ENCODE assay signal across 8 cellular contexts in genomic region chr7:47819054-47819920, GRCh38.
A peak's percentile ranks its signal among the peaks of the same experiment; 100 is the strongest.
DNase-seq lines count a peak whose midpoint lies in the region; ATAC-seq, FAIRE-seq and TF ChIP-seq lines count a peak whose summit lies in the region.

No MANE protein-coding gene starts in this region.

- H3K79me2 ChIP-seq in Karpas-422 (ENCODE audit: low read length) (no peaks in the 10 kb centered on the region), K562 (ENCODE audit: control insufficient read depth, insufficient read depth, low read length) (no peaks in the 10 kb centered on the region)

- intact Hi-C loops in K562 (cut with micrococcal nuclease), result loop anchor here (1.0 to 10.0 kb wide), 3 partner anchors 384 to 553 kb away; no protein-coding TSS in a partner anchor
- intact Hi-C loops in spleen (cut with DNase I; ENCODE audit: low total_unique reads), result loop anchor here (5.0 kb wide), 1 partner anchor 552 kb away; no protein-coding TSS in a partner anchor

- BruUV-seq in K562 (replicated peaks; lab: Mats Ljungman, UMichigan), result no TSS peak

- in situ Hi-C loops in K562 (cut with MboI), result no loop called here

- H3K9me2 ChIP-seq in Karpas-422 (replicated peaks; ENCODE audit: insufficient read depth, low read length), result no peaks in the 10 kb centered on the region

- H3K9ac ChIP-seq in Karpas-422 (ENCODE audit: low read length) (no peak overlapping the region), K562 (ENCODE audit: insufficient read depth in 1 of 2, low read depth in 2 of 2, low read length in 2 of 2) (no peak overlapping the region)

- WGBS in K562 (ENCODE audit: insufficient coverage, low coverage, missing lambda C conversion rate), result 2% methylated on average over 6 of the region's 6 CpGs
- WGBS in spleen, 5 donors, result 61 to 71% (median 67%) methylated on average over 6 of the region's 6 CpGs

- TF ChIP-seq POLR2A in K562 (conservative IDR thresholded peaks at IDR 0.05) (no peak), spleen (IDR thresholded peaks at IDR 0.05) (no peak)

- peak; percentile 84 for ATAC-seq in K562
- no peak for ATAC-seq in HG03135 (IDR thresholded peaks at IDR 0.05; ENCODE audit: unreplicated experiment)

- no peaks in the 10 kb centered on the region for H3K9me3 ChIP-seq in Karpas-422 (ENCODE audit: low read length)
- H3K9me3 ChIP-seq in SJSA1 (replicated peaks), result no peaks in the 10 kb centered on the region
- H3K9me3 ChIP-seq in K562 (replicated peaks; ENCODE audit: control insufficient read depth, insufficient read depth, low read depth, low read length), result no peaks in the 10 kb centered on the region
- no peaks in the 10 kb centered on the region for H3K9me3 ChIP-seq in spleen

- FAIRE-seq in K562 (lab: Jason Lieb, UNC), result peak; percentile 94

- TF ChIP-seq CTCF in K562 (IDR thresholded peaks at IDR 0.05 in 2 of 3, conservative IDR thresholded peaks at IDR 0.05 in 1 of 3; ENCODE audit: insufficient read depth in 2 of 3, low read depth in 1 of 3, low read length in 3 of 3) (peak; percentile 75 to 92 (median 87)), spleen (IDR thresholded peaks at IDR 0.05 in 8 of 11, conservative IDR thresholded peaks at IDR 0.05 in 3 of 11) (peak; percentile 82 to 97 (median 90))

- H3K4me3 ChIP-seq in Karpas-422 (ENCODE audit: low read length) (no peak overlapping the region), SJSA1 (no peak overlapping the region), K562 (no peak overlapping the region), spleen (no peak overlapping the region)

- no peaks in the 10 kb centered on the region for H3K36me3 ChIP-seq in Karpas-422 (ENCODE audit: insufficient read depth, low read length)
- no peaks in the 10 kb centered on the region for H3K36me3 ChIP-seq in SJSA1
- H3K36me3 ChIP-seq in K562 (ENCODE audit: control insufficient read depth, insufficient read depth, low read length), result no peaks in the 10 kb centered on the region
- H3K36me3 ChIP-seq in spleen, result no peaks in the 10 kb centered on the region

- peak in 5 of 6 experiments; percentile 0 to 13 (median 3) for DNase-seq in stimulated activated naive CD4-positive, alpha-beta T cell (lab: John Stamatoyannopoulos, UW)
- DNase-seq in stimulated activated naive CD4-positive, alpha-beta T cell treated with Interleukin-2 at 50 U/mL for 16 hours (lab: John Stamatoyannopoulos, UW), result no peak
- DNase-seq in Karpas-422 (peak; percentile 90), SJSA1 (ENCODE audit: low read depth in 1 of 2, low spot score in 2 of 2) (peak; percentile 67 to 70), K562 (ENCODE audit: extremely low read depth in 1 of 4, low spot score in 3 of 4) (peak; percentile 45 to 61 (median 54)), iPS-NIHi11 (ENCODE audit: low spot score) (peak; percentile 70), spleen (no peak)

- no peak for TF ChIP-seq EP300 in K562 (IDR thresholded peaks at IDR 0.05; ENCODE audit: low read length)

- H4K20me1 ChIP-seq in Karpas-422 (ENCODE audit: insufficient read depth, low read depth, low read length), result no peaks in the 10 kb centered on the region
- H4K20me1 ChIP-seq in K562 (replicated peaks; ENCODE audit: control insufficient read depth, insufficient read depth, low read length), result no peaks in the 10 kb centered on the region

- TF ChIP-seq RAD21 in K562 (CRISPR knock-in tag; conservative IDR thresholded peaks at IDR 0.05 in 1 of 2, IDR thresholded peaks at IDR 0.05 in 1 of 2), result peak; percentile 84 to 87

- no peaks in the 10 kb centered on the region for H3K9me1 ChIP-seq in K562 (ENCODE audit: control insufficient read depth, insufficient read depth, low read length)

- H2AFZ ChIP-seq in Karpas-422 (ENCODE audit: low read length) (no peak overlapping the region), K562 (ENCODE audit: low read depth, low read length) (no peak overlapping the region)

- POLR2A ChIA-PET in K562 (lab: Yijun Ruan, JAX), result no interaction called here

- H3K4me2 ChIP-seq in Karpas-422 (ENCODE audit: low read depth, low read length, poor library complexity, severe bottlenecking) (peak overlapping the region; percentile 26), K562 (ENCODE audit: insufficient read depth, low read length) (no peak overlapping the region)

- H3K27ac ChIP-seq in Karpas-422 (ENCODE audit: low read length) (peak overlapping the region; percentile 73; the same call in 1 of the 2 replicates), SJSA1 (no peak overlapping the region), K562 (ENCODE audit: extremely low read depth, low read depth, low read length) (no peak overlapping the region), spleen (peak overlapping the region in 1 of 8 donors; percentile 32)

- CTCF ChIA-PET in K562 (lab: Yijun Ruan, JAX; ENCODE audit: low intra/inter-chr PET ratio), result interaction anchor here (0.8 to 1.3 kb wide), 2 partner anchors 375 to 553 kb away, joined by 3 to 7 read pairs; no protein-coding TSS in a partner anchor

- peaks cover 43% of the 10 kb centered on the region for H3K4me1 ChIP-seq in Karpas-422 (ENCODE audit: low read length)
- peaks cover 32% of the 10 kb centered on the region for H3K4me1 ChIP-seq in SJSA1 (replicated peaks)
- H3K4me1 ChIP-seq in K562 (replicated peaks in 1 of 2; ENCODE audit: control insufficient read depth in 2 of 2, insufficient read depth in 2 of 2, low read length in 2 of 2), result no peaks in the 10 kb centered on the region
- H3K4me1 ChIP-seq in spleen, result peaks cover 0 to 22% (median 6%) of the 10 kb centered on the region in 6 donors

- H3K27me3 ChIP-seq in Karpas-422 (ENCODE audit: low read length), result no peaks in the 10 kb centered on the region
- H3K27me3 ChIP-seq in SJSA1 (replicated peaks), result no peaks in the 10 kb centered on the region
- peaks cover 0 to 19% of the 10 kb centered on the region in 2 experiments; a peak in 2 of 5 replicates for H3K27me3 ChIP-seq in K562 (ENCODE audit: control insufficient read depth in 2 of 2, insufficient read depth in 2 of 2, low read length in 2 of 2)
- no peaks in the 10 kb centered on the region for H3K27me3 ChIP-seq in spleen (replicated peaks in 1 of 7)

TF ChIP-seq in K562, 482 proteins besides CTCF, POLR2A, EP300 and RAD21:
- TF ChIP-seq SMC3 (conservative IDR thresholded peaks at IDR 0.05; ENCODE audit: insufficient read depth, low read depth, low read length), result peak; percentile 65
- peak; percentile 54 for TF ChIP-seq DEAF1 (CRISPR knock-in tag; IDR thresholded peaks at IDR 0.05)
- peak; percentile 50; the same call in 1 of the 2 replicates for TF ChIP-seq STAG1 (CRISPR knock-in tag; IDR thresholded peaks at IDR 0.05; ENCODE audit: borderline replicate concordance)
- TF ChIP-seq GABPA (tag; conservative IDR thresholded peaks at IDR 0.05; ENCODE audit: low read depth), result no peak

Comparison
In these comparisons a context has a peak if more than half of its experiments do, and no peak if none do; other contexts are left out.
1. DNase-seq: peak in stimulated activated naive CD4-positive, alpha-beta T cell (5 of 6), Karpas-422 (single experiment), SJSA1 (2 of 2), K562 (4 of 4) and iPS-NIHi11 (single experiment); none in stimulated activated naive CD4-positive, alpha-beta T cell treated with Interleukin-2 at 50 U/mL for 16 hours (single experiment) and spleen (single experiment).